Comparison of ENCODE assay signal across 2 cellular contexts in the genomic region with DNA sequence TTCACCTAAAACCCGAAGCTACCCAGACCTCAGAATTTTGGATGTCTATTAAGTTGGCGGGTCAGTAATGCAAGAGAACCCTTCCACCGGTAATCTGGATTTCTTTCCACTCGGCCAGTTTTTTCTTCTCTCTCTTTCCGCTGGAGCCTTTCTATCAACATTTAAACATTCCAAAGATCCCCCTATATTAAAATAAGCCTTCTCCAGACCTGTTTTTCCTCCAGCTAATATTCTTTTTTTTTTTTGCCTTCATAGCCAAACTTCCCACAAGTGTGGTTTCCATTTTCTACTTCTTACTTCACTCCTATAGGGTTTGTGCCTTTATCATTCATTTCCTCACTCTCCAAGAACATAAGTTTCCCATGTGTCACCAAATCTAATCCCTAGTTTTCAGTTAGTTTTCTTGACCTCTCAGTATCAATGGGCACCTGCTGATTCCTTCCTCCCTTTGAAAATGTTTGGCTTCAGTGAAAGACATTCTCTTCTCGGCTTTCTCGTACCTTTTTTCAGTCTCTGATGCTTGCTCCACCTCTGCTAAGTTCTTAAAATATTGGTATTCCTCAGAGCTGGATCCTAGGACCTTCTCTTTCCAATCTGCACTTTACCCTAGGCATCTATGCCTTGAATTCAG.
TF ChIP-seq lines count a peak whose summit lies in the region.

No MANE protein-coding gene starts in this region.

TF ChIP-seq in SK-N-SH, 30 proteins besides CTCF, POLR2A, EP300 and RAD21:
- TF ChIP-seq, protein P1, sequence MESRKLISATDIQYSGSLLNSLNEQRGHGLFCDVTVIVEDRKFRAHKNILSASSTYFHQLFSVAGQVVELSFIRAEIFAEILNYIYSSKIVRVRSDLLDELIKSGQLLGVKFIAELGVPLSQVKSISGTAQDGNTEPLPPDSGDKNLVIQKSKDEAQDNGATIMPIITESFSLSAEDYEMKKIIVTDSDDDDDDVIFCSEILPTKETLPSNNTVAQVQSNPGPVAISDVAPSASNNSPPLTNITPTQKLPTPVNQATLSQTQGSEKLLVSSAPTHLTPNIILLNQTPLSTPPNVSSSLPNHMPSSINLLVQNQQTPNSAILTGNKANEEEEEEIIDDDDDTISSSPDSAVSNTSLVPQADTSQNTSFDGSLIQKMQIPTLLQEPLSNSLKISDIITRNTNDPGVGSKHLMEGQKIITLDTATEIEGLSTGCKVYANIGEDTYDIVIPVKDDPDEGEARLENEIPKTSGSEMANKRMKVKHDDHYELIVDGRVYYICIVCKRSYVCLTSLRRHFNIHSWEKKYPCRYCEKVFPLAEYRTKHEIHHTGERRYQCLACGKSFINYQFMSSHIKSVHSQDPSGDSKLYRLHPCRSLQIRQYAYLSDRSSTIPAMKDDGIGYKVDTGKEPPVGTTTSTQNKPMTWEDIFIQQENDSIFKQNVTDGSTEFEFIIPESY (IDR thresholded peaks at IDR 0.05; ENCODE audit: borderline replicate concordance, low read depth), result no peak
- no peak for TF ChIP-seq EZH2phosphoT487 (IDR thresholded peaks at IDR 0.05; ENCODE audit: borderline replicate concordance, low read depth)

TF ChIP-seq in SK-N-SH treated with all-trans-retinoic acid at 6 μM for 48 hours, 23 proteins besides CTCF, POLR2A, EP300 and RAD21 (continued from another document):
- TF ChIP-seq, protein P2, sequence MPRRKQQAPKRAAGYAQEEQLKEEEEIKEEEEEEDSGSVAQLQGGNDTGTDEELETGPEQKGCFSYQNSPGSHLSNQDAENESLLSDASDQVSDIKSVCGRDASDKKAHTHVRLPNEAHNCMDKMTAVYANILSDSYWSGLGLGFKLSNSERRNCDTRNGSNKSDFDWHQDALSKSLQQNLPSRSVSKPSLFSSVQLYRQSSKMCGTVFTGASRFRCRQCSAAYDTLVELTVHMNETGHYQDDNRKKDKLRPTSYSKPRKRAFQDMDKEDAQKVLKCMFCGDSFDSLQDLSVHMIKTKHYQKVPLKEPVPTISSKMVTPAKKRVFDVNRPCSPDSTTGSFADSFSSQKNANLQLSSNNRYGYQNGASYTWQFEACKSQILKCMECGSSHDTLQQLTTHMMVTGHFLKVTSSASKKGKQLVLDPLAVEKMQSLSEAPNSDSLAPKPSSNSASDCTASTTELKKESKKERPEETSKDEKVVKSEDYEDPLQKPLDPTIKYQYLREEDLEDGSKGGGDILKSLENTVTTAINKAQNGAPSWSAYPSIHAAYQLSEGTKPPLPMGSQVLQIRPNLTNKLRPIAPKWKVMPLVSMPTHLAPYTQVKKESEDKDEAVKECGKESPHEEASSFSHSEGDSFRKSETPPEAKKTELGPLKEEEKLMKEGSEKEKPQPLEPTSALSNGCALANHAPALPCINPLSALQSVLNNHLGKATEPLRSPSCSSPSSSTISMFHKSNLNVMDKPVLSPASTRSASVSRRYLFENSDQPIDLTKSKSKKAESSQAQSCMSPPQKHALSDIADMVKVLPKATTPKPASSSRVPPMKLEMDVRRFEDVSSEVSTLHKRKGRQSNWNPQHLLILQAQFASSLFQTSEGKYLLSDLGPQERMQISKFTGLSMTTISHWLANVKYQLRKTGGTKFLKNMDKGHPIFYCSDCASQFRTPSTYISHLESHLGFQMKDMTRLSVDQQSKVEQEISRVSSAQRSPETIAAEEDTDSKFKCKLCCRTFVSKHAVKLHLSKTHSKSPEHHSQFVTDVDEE (CRISPR knock-in tag; IDR thresholded peaks at IDR 0.05), result no peak
- TF ChIP-seq SNAI2 (CRISPR knock-in tag; IDR thresholded peaks at IDR 0.05), result no peak
- no peak for TF ChIP-seq ZNF565 (CRISPR knock-in tag; conservative IDR thresholded peaks at IDR 0.05; ENCODE audit: low read depth)
- no peak for TF ChIP-seq ZNF8 (CRISPR knock-in tag; IDR thresholded peaks at IDR 0.05)
- no peak for TF ChIP-seq OSR1 (CRISPR knock-in tag; IDR thresholded peaks at IDR 0.05)
- no peak for TF ChIP-seq TCF4 (CRISPR knock-in tag; IDR thresholded peaks at IDR 0.05; ENCODE audit: borderline replicate concordance)
- no peak for TF ChIP-seq BACH2 (CRISPR knock-in tag; IDR thresholded peaks at IDR 0.05; ENCODE audit: borderline replicate concordance)
- no peak for TF ChIP-seq ISL1 (CRISPR knock-in tag; IDR thresholded peaks at IDR 0.05)
- TF ChIP-seq, protein P3, sequence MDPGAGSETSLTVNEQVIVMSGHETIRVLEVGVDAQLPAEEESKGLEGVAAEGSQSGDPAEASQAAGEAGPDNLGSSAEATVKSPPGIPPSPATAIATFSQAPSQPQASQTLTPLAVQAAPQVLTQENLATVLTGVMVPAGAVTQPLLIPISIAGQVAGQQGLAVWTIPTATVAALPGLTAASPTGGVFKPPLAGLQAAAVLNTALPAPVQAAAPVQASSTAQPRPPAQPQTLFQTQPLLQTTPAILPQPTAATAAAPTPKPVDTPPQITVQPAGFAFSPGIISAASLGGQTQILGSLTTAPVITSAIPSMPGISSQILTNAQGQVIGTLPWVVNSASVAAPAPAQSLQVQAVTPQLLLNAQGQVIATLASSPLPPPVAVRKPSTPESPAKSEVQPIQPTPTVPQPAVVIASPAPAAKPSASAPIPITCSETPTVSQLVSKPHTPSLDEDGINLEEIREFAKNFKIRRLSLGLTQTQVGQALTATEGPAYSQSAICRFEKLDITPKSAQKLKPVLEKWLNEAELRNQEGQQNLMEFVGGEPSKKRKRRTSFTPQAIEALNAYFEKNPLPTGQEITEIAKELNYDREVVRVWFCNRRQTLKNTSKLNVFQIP (CRISPR knock-in tag; IDR thresholded peaks at IDR 0.05; ENCODE audit: borderline replicate concordance, low read depth), result no peak
